25 cellular contexts compared by ENCODE assay signal in genomic region chr5:128477946-128478345, GRCh38.
"Had no signal": no experiment of that assay in that cellular context is flagged by ENCODE, and none has a peak within 500 bp of the region (broad histone marks: within the 10 kb centered on the region; RNA-seq: fewer than 3 reads in every experiment).

No MANE protein-coding gene starts in this region.

- H3K27ac ChIP-seq: body of pancreas, gastroesophageal sphincter, ovary, prostate gland, sigmoid colon had no signal

- H3K4me3 ChIP-seq: body of pancreas, gastroesophageal sphincter, ovary, prostate gland, sigmoid colon had no signal

- H3K9me3 ChIP-seq: body of pancreas, gastroesophageal sphincter, ovary, prostate gland, sigmoid colon had no signal

- H3K4me1 ChIP-seq: body of pancreas, gastroesophageal sphincter, prostate gland had no signal

- ATAC-seq: activated CD4-positive, alpha-beta T cell treated with anti-CD3 and anti-CD28 coated beads for 36 hours; activated CD8-positive, alpha-beta memory T cell treated with anti-CD3 and anti-CD28 coated beads, Interleukin-2, amount 10 ng/mL, durations not matched to agents 7 days and 5 days; activated CD8-positive, alpha-beta T cell treated with anti-CD3 and anti-CD28 coated beads, Interleukin-2, amount 10 ng/mL, durations not matched to agents 7 days and 5 days; activated naive CD8-positive, alpha-beta T cell treated with anti-CD3 and anti-CD28 coated beads, Interleukin-2, amount 50 U/mL, for 24 hours; body of pancreas; effector memory CD8-positive, alpha-beta T cell; gastroesophageal sphincter; stimulated activated effector memory CD8-positive, alpha-beta T cell treated with anti-CD3 and anti-CD28 coated beads, Interleukin-12 subunit alpha, Interleukin-12 subunit beta, amount 100 ng/mL, for 72 hours; stimulated activated naive CD8-positive, alpha-beta T cell treated with anti-CD3 and anti-CD28 coated beads, Interleukin-15, amount 100 ng/mL, for 72 hours; T-helper 17 cell had no signal

- DNase-seq: activated B cell treated with CpG ODN at 0.5 μM for 24 hours; activated CD4-positive, alpha-beta T cell treated with anti-CD3 and anti-CD28 coated beads for 36 hours; activated CD8-positive, alpha-beta memory T cell treated with anti-CD3 and anti-CD28 coated beads, Interleukin-2, amount 10 ng/mL, durations not matched to agents 7 days and 5 days; activated CD8-positive, alpha-beta T cell treated with anti-CD3 and anti-CD28 coated beads, Interleukin-2, amount 10 ng/mL, durations not matched to agents 7 days and 5 days; activated naive CD8-positive, alpha-beta T cell treated with anti-CD3 and anti-CD28 coated beads, Interleukin-2, amount 50 U/mL, for 24 hours; activated T-cell treated with anti-CD3 and anti-CD28 coated beads, Interleukin-2, amount 50 U/mL, for 48 hours; body of pancreas; cortex of kidney; effector memory CD8-positive, alpha-beta T cell; hypothalamus; immature natural killer cell; kidney; naive B cell; ovary; retina; sigmoid colon; small intestine; stimulated activated CD4-positive, alpha-beta T cell treated with anti-CD3 and anti-CD28 coated beads, Interleukin-4, amount 100 ng/mL, for 24 hours; stimulated activated naive CD8-positive, alpha-beta T cell treated with anti-CD3 and anti-CD28 coated beads, Interleukin-15, amount 100 ng/mL, for 72 hours; substantia nigra; T-helper 17 cell; T1000 had no signal

- H3K27me3 ChIP-seq: body of pancreas, gastroesophageal sphincter, ovary, sigmoid colon had no signal

- H3K36me3 ChIP-seq: gastroesophageal sphincter, ovary, prostate gland, sigmoid colon had no signal
